In the genomic region with DNA sequence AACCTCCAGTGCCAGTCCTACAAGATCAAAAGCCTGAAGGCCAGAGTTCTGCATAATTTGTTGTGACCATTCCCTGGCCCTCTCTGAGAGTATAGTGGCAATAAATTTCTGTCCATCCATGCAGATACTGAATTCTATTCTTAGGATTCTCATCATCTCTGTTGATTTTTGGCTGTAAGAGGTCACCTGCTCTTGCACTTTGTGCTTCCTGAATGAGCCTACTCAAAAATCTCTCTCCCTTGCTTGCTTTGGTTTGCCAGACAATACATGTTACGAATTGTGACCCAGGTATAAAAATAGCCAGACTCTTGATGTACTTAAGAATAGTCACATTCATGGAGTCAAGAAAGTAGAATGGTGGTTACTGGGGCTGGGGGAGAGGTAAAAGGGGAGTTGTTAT, we compare ENCODE assay signal across 17 cellular contexts. TPM values are rescaled to one million over a fixed set of nuclear protein-coding genes. Genes with fewer than 3 reads are reported as not detected.
DNase-seq lines count a peak whose midpoint lies in the region; ATAC-seq and TF ChIP-seq lines count a peak whose summit lies in the region.
"Had no signal": no experiment of that assay in that cellular context is flagged by ENCODE, and none has a peak within 500 bp of the region (broad histone marks: within the 10 kb centered on the region; RNA-seq: fewer than 3 reads in every experiment).

No MANE protein-coding gene starts in this region.

- no peak overlapping the region for H3K9ac ChIP-seq in subcutaneous abdominal adipose tissue (ENCODE audit: low read length in 5 of 5)
- H3K9ac ChIP-seq: SK-N-SH had no signal

- intact Hi-C loops in heart left ventricle (cut with DNase I), result loop anchor here in 4 of 10 donors (5.0 kb wide), 2 partner anchors 38 to 82 kb away; no protein-coding TSS in a partner anchor
- intact Hi-C loops in right cardiac atrium (cut with DNase I), result loop anchor here in 2 of 4 donors (10.0 kb wide), 1 partner anchor 85 kb away; no protein-coding TSS in a partner anchor
- intact Hi-C loops in body of pancreas (cut with DNase I), result no loop called here

- ATAC-seq in heart left ventricle, result peak in 2 of 4 donors; percentile 19 to 38
- no peak for ATAC-seq in right cardiac atrium
- no peak for ATAC-seq in body of pancreas
- peak; percentile 59 for ATAC-seq in left lobe of liver

- DNase-seq in heart left ventricle, result no peak
- no peak for DNase-seq in right cardiac atrium
- no peak for DNase-seq in body of pancreas
- no peak for DNase-seq in left lobe of liver (ENCODE audit: low spot score)
- DNase-seq in NCI-H345 (lab: John Stamatoyannopoulos, UW), result no peak
- no peak for DNase-seq in NCI-H1930 (lab: John Stamatoyannopoulos, UW)
- no peak for DNase-seq in iPS-NIHi7 (ENCODE audit: extremely low spot score)
- DNase-seq: DMS 273 treated with DMSO at 0.1 percent for 48 hours, DND-41, H7, NCI-H1048, NCI-H1436 treated with DMSO at 0.1 percent for 48 hours, NCI-H2081, NCI-H2171 treated with DMSO at 0.1 percent for 48 hours, SHP77 treated with DMSO at 0.1 percent for 48 hours, SK-N-SH had no signal

- no peak for TF ChIP-seq CTCF in heart left ventricle (IDR thresholded peaks at IDR 0.05)
- TF ChIP-seq CTCF in body of pancreas (IDR thresholded peaks at IDR 0.05), result no peak

- H3K27me3 ChIP-seq in heart left ventricle (no peaks in the 10 kb centered on the region), right cardiac atrium (ENCODE audit: control insufficient read depth, insufficient read depth) (no peaks in the 10 kb centered on the region), body of pancreas (no peaks in the 10 kb centered on the region), subcutaneous abdominal adipose tissue (ENCODE audit: control insufficient read depth in 5 of 5, insufficient read depth in 4 of 5, low read length in 5 of 5) (no peaks in the 10 kb centered on the region)

- TF ChIP-seq POLR2A in heart left ventricle (IDR thresholded peaks at IDR 0.05) (no peak), body of pancreas (IDR thresholded peaks at IDR 0.05) (no peak)

- H3K27ac ChIP-seq in heart left ventricle (peak overlapping the region in 10 of 12 donors; percentile 2 to 62 (median 44)), right cardiac atrium (ENCODE audit: low read length) (no peak overlapping the region), body of pancreas (peak overlapping the region in 3 of 4 donors; percentile 33 to 72 (median 64)), subcutaneous abdominal adipose tissue (ENCODE audit: low read depth, low read length) (peak overlapping the region; percentile 66)

- H3K4me1 ChIP-seq in heart left ventricle, result peaks cover 7 to 80% (median 44%) of the 10 kb centered on the region in 12 donors
- peaks cover 19% of the 10 kb centered on the region for H3K4me1 ChIP-seq in right cardiac atrium (ENCODE audit: control insufficient read depth, insufficient read depth, low read length)
- H3K4me1 ChIP-seq in body of pancreas, result peaks cover 70% of the 10 kb centered on the region
- H3K4me1 ChIP-seq in subcutaneous abdominal adipose tissue (ENCODE audit: control insufficient read depth in 5 of 5, insufficient read depth in 5 of 5, low read length in 5 of 5), result peaks cover 5 to 64% (median 47%) of the 10 kb centered on the region in 5 donors

- H3K9me3 ChIP-seq in heart left ventricle, result no peaks in the 10 kb centered on the region
- no peaks in the 10 kb centered on the region for H3K9me3 ChIP-seq in right cardiac atrium (ENCODE audit: control insufficient read depth, low read length)
- H3K9me3 ChIP-seq in body of pancreas, result no peaks in the 10 kb centered on the region
- H3K9me3 ChIP-seq in subcutaneous abdominal adipose tissue (ENCODE audit: control insufficient read depth in 5 of 5, low read length in 5 of 5), result no peaks in the 10 kb centered on the region
- H3K9me3 ChIP-seq: SK-N-SH had no signal

- H3K36me3 ChIP-seq in heart left ventricle (peaks cover 0 to 51% (median 31%) of the 10 kb centered on the region in 9 donors), body of pancreas (replicated peaks in 1 of 2; ENCODE audit: insufficient read depth in 1 of 2, low read depth in 2 of 2) (no peaks in the 10 kb centered on the region), subcutaneous abdominal adipose tissue (ENCODE audit: control insufficient read depth in 5 of 5, insufficient read depth in 5 of 5, low read length in 5 of 5) (peaks cover 10 to 19% (median 15%) of the 10 kb centered on the region in 5 donors)

- WGBS in heart left ventricle, 4 donors, result 29 to 42% (median 37%) methylated on average over 1 of the region's 1 CpG
- 51% methylated on average over 1 of the region's 1 CpG for WGBS in right cardiac atrium
- WGBS in body of pancreas, 2 donors, result 74 to 84% methylated on average over 1 of the region's 1 CpG

- H3K4me3 ChIP-seq in heart left ventricle (no peak overlapping the region), right cardiac atrium (ENCODE audit: low read length) (no peak overlapping the region), body of pancreas (no peak overlapping the region), subcutaneous abdominal adipose tissue (ENCODE audit: low read depth in 1 of 5, low read length in 5 of 5) (no peak overlapping the region)

RNA-seq across cellular contexts. Expression of a gene that starts 16.7 kb away (rescaled TPM):
- 100 to 1,000 TPM in 1 of 9 donors, 10 to 100 TPM in 8; 59.8 to 104 (median 78.0) TPM for total RNA-seq in heart left ventricle
- 10 to 100 TPM; 43.1 to 67.4 TPM for polyA plus RNA-seq in heart left ventricle
- total RNA-seq in right cardiac atrium, result 10 to 100 TPM; 73.6 to 80.6 (median 77.0) TPM
- 50.2 TPM for polyA plus RNA-seq in right cardiac atrium
- total RNA-seq in body of pancreas, result 10 to 100 TPM; 32.6 to 53.2 TPM
- total RNA-seq in left lobe of liver, result 44.5 TPM

RNA-seq across cellular contexts. Expression of a gene that starts 17.1 kb away (rescaled TPM):
- 10 to 100 TPM; 37.8 to 77.6 (median 57.3) TPM for total RNA-seq in heart left ventricle
- 10 to 100 TPM; 58.1 to 86.1 TPM for polyA plus RNA-seq in heart left ventricle
- total RNA-seq in right cardiac atrium, result 10 to 100 TPM; 47.5 to 64.4 (median 52.4) TPM
- polyA plus RNA-seq in right cardiac atrium, result 80.0 TPM
- total RNA-seq in body of pancreas, result 10 to 100 TPM; 19.7 to 25.1 TPM
- 21.2 TPM for total RNA-seq in left lobe of liver
